Comparison of ENCODE assay signal across 15 cellular contexts in genomic region chr2:28764909-28765308, GRCh38. TPM values are rescaled to one million over a fixed set of nuclear protein-coding genes. Genes with fewer than 3 reads are reported as not detected.
DNase-seq lines count a peak whose midpoint lies in the region; ATAC-seq lines count a peak whose summit lies in the region.
"Had no signal": no experiment of that assay in that cellular context is flagged by ENCODE, and none has a peak within 500 bp of the region (broad histone marks: within the 10 kb centered on the region; RNA-seq: fewer than 3 reads in every experiment).

No MANE protein-coding gene starts in this region.

- peak overlapping the region; percentile 35 for H3K4me3 ChIP-seq in CD4-positive, CD25-positive, alpha-beta regulatory T cell (ENCODE audit: low read depth, low read length)
- H3K4me3 ChIP-seq in CD8-positive, alpha-beta memory T cell (ENCODE audit: low read length), result no peak overlapping the region
- H3K4me3 ChIP-seq: MG63 had no signal

- POLR2A ChIA-PET in CD8-positive, alpha-beta memory T cell (lab: Charles Lee), result no interaction called here
- POLR2A ChIA-PET in naive thymus-derived CD8-positive, alpha-beta T cell (lab: Charles Lee), result no interaction called here

- CTCF ChIA-PET in CD8-positive, alpha-beta memory T cell (lab: Charles Lee), result no interaction called here

- DNase-seq in CD4-positive, CD25-positive, alpha-beta regulatory T cell, result no peak
- no peak for DNase-seq in CD8-positive, alpha-beta memory T cell
- no peak for DNase-seq in activated naive CD8-positive, alpha-beta T cell treated with anti-CD3 and anti-CD28 coated beads for 36 hours
- no peak for DNase-seq in naive thymus-derived CD8-positive, alpha-beta T cell
- DNase-seq in SK-N-DZ (ENCODE audit: low spot score) (no peak), DMS53 treated with DMSO at 0.1 percent for 48 hours (lab: John Stamatoyannopoulos, UW; ENCODE audit: unreplicated experiment) (no peak)
- DNase-seq: ACHN, MG63, NCI-H1092 treated with DMSO at 0.1 percent for 48 hours, NCI-H1694 treated with DMSO at 0.1 percent for 48 hours, NCI-H69, Right ventricle myocardium superior had no signal

- peak overlapping the region; percentile 4 to 62 (median 21) for H3K4me3 Mint-ChIP-seq in CD4-positive, CD25-positive, alpha-beta regulatory T cell
- H3K4me3 Mint-ChIP-seq in CD8-positive, alpha-beta memory T cell, result peak overlapping the region in 4 of 7 donors; percentile 1 to 41 (median 13)
- H3K4me3 Mint-ChIP-seq in activated naive CD8-positive, alpha-beta T cell treated with anti-CD3 and anti-CD28 coated beads for 36 hours, result no peak overlapping the region
- H3K4me3 Mint-ChIP-seq in naive thymus-derived CD8-positive, alpha-beta T cell, result peak overlapping the region in 6 of 10 donors; percentile 3 to 68 (median 24)

- no peak overlapping the region for H3K27ac ChIP-seq in CD4-positive, CD25-positive, alpha-beta regulatory T cell (ENCODE audit: insufficient read depth, low read length, poor library complexity, severe bottlenecking)
- H3K27ac ChIP-seq in CD8-positive, alpha-beta memory T cell (ENCODE audit: low read depth, low read length), result no peak overlapping the region

- no peaks in the 10 kb centered on the region for H3K27me3 Mint-ChIP-seq in CD4-positive, CD25-positive, alpha-beta regulatory T cell
- no peaks in the 10 kb centered on the region for H3K27me3 Mint-ChIP-seq in CD8-positive, alpha-beta memory T cell
- no peaks in the 10 kb centered on the region for H3K27me3 Mint-ChIP-seq in activated naive CD8-positive, alpha-beta T cell treated with anti-CD3 and anti-CD28 coated beads for 36 hours
- H3K27me3 Mint-ChIP-seq in naive thymus-derived CD8-positive, alpha-beta T cell, result no peaks in the 10 kb centered on the region

- H3K9me3 ChIP-seq in CD4-positive, CD25-positive, alpha-beta regulatory T cell (ENCODE audit: control insufficient read depth in 2 of 2, low read length in 2 of 2), result no peaks in the 10 kb centered on the region
- H3K9me3 ChIP-seq in CD8-positive, alpha-beta memory T cell (ENCODE audit: low read length), result no peaks in the 10 kb centered on the region

- peaks cover 61 to 96% (median 82%) of the 10 kb centered on the region in 4 donors for H3K4me1 Mint-ChIP-seq in CD4-positive, CD25-positive, alpha-beta regulatory T cell
- H3K4me1 Mint-ChIP-seq in CD8-positive, alpha-beta memory T cell, result peaks cover 79 to 96% (median 90%) of the 10 kb centered on the region in 3 donors
- H3K4me1 Mint-ChIP-seq in activated naive CD8-positive, alpha-beta T cell treated with anti-CD3 and anti-CD28 coated beads for 36 hours, result peaks cover 70% of the 10 kb centered on the region
- peaks cover 40 to 94% (median 88%) of the 10 kb centered on the region in 4 donors for H3K4me1 Mint-ChIP-seq in naive thymus-derived CD8-positive, alpha-beta T cell

- H3K4me1 ChIP-seq in CD4-positive, CD25-positive, alpha-beta regulatory T cell (ENCODE audit: control insufficient read depth, insufficient read depth, low read length, poor library complexity, severe bottlenecking), result peaks cover 61% of the 10 kb centered on the region
- peaks cover 77% of the 10 kb centered on the region for H3K4me1 ChIP-seq in CD8-positive, alpha-beta memory T cell (ENCODE audit: insufficient read depth, low read length)

- no peaks in the 10 kb centered on the region for H3K27me3 ChIP-seq in CD4-positive, CD25-positive, alpha-beta regulatory T cell (ENCODE audit: control insufficient read depth, insufficient read depth, low read length)
- H3K27me3 ChIP-seq in CD8-positive, alpha-beta memory T cell (ENCODE audit: insufficient read depth, low read length, poor library complexity, severe bottlenecking), result no peaks in the 10 kb centered on the region
- H3K27me3 ChIP-seq: MG63 had no signal

- ATAC-seq in CD4-positive, CD25-positive, alpha-beta regulatory T cell (ENCODE audit: low read depth in 2 of 2), result no peak
- ATAC-seq in naive thymus-derived CD8-positive, alpha-beta T cell, result no peak
- no peak for ATAC-seq in HG03442 (IDR thresholded peaks at IDR 0.05; ENCODE audit: unreplicated experiment)
- ATAC-seq in GM21360 (IDR thresholded peaks at IDR 0.05; ENCODE audit: unreplicated experiment), result no peak
- ATAC-seq: HepG2 had no signal

- H3K27ac Mint-ChIP-seq in CD4-positive, CD25-positive, alpha-beta regulatory T cell, result peak overlapping the region in 1 of 3 donors; percentile 4
- H3K27ac Mint-ChIP-seq in CD8-positive, alpha-beta memory T cell, result peak overlapping the region in 4 of 8 donors; percentile 10 to 75 (median 44)
- H3K27ac Mint-ChIP-seq in activated naive CD8-positive, alpha-beta T cell treated with anti-CD3 and anti-CD28 coated beads for 36 hours, result peak overlapping the region; percentile 14
- H3K27ac Mint-ChIP-seq in naive thymus-derived CD8-positive, alpha-beta T cell, result peak overlapping the region in 3 of 10 donors; percentile 43 to 84 (median 45)

- no peaks in the 10 kb centered on the region for H3K36me3 Mint-ChIP-seq in CD4-positive, CD25-positive, alpha-beta regulatory T cell
- peaks cover 0 to 48% (median 3%) of the 10 kb centered on the region in 3 donors for H3K36me3 Mint-ChIP-seq in CD8-positive, alpha-beta memory T cell
- H3K36me3 Mint-ChIP-seq in activated naive CD8-positive, alpha-beta T cell treated with anti-CD3 and anti-CD28 coated beads for 36 hours, result peaks cover 39% of the 10 kb centered on the region
- H3K36me3 Mint-ChIP-seq in naive thymus-derived CD8-positive, alpha-beta T cell, result peaks cover 0 to 30% (median 0%) of the 10 kb centered on the region in 3 donors

- H3K9me3 Mint-ChIP-seq in CD4-positive, CD25-positive, alpha-beta regulatory T cell, result peaks cover 0 to 1% (median 0%) of the 10 kb centered on the region in 7 donors
- H3K9me3 Mint-ChIP-seq in CD8-positive, alpha-beta memory T cell, result no peaks in the 10 kb centered on the region
- H3K9me3 Mint-ChIP-seq in activated naive CD8-positive, alpha-beta T cell treated with anti-CD3 and anti-CD28 coated beads for 36 hours, result peaks cover 5% of the 10 kb centered on the region
- no peaks in the 10 kb centered on the region for H3K9me3 Mint-ChIP-seq in naive thymus-derived CD8-positive, alpha-beta T cell

- peaks cover 11% of the 10 kb centered on the region for H3K36me3 ChIP-seq in CD4-positive, CD25-positive, alpha-beta regulatory T cell (ENCODE audit: control insufficient read depth, insufficient read depth, low read length)
- H3K36me3 ChIP-seq in CD8-positive, alpha-beta memory T cell (ENCODE audit: insufficient read depth, low read length), result no peaks in the 10 kb centered on the region

RNA-seq across cellular contexts. Expression of gene PPP1CB, which starts 13.3 kb away (rescaled TPM):
- 303 TPM for total RNA-seq in CD4-positive, CD25-positive, alpha-beta regulatory T cell
- 100 to 1,000 TPM; 102 to 136 (median 117) TPM for polyA plus RNA-seq in CD4-positive, CD25-positive, alpha-beta regulatory T cell
- total RNA-seq in CD8-positive, alpha-beta memory T cell, result 100 to 1,000 TPM; 208 to 214 TPM
- polyA plus RNA-seq in CD8-positive, alpha-beta memory T cell, result 95.4 TPM
- 100 to 1,000 TPM; 229 to 232 TPM for total RNA-seq in activated naive CD8-positive, alpha-beta T cell treated with anti-CD3 and anti-CD28 coated beads for 36 hours
- total RNA-seq in naive thymus-derived CD8-positive, alpha-beta T cell, result 100 to 1,000 TPM; 165 to 166 TPM
- 10 to 100 TPM; 63.1 to 85.7 (median 82.1) TPM for polyA plus RNA-seq in naive thymus-derived CD8-positive, alpha-beta T cell
- 57.9 and 61.4 TPM in 2 replicates for polyA plus RNA-seq in SK-N-DZ (2014; cell fraction: cytosol; rRNA removed)
- polyA plus RNA-seq in SK-N-DZ (2014; cell fraction: nucleus; rRNA removed), result 30.6 and 33.5 TPM in 2 replicates

RNA-seq across cellular contexts. Expression of gene SPDYA, which starts 45.7 kb away (rescaled TPM):
- total RNA-seq in CD4-positive, CD25-positive, alpha-beta regulatory T cell, result 19.6 TPM
- polyA plus RNA-seq in CD4-positive, CD25-positive, alpha-beta regulatory T cell, result under 1 TPM; 0.09 to 0.25 (median 0.16) TPM
- under 1 TPM; 0.83 to 0.84 TPM for total RNA-seq in CD8-positive, alpha-beta memory T cell
- polyA plus RNA-seq in CD8-positive, alpha-beta memory T cell, result 0.61 TPM
- under 1 TPM; 0.40 to 0.85 TPM for total RNA-seq in activated naive CD8-positive, alpha-beta T cell treated with anti-CD3 and anti-CD28 coated beads for 36 hours
- 1 to 10 TPM; 1.1 to 2.1 TPM for total RNA-seq in naive thymus-derived CD8-positive, alpha-beta T cell
- not detected for polyA plus RNA-seq in naive thymus-derived CD8-positive, alpha-beta T cell
- polyA plus RNA-seq in SK-N-DZ (2014; cell fraction: cytosol; rRNA removed), result 0.08 TPM in 1 of 2 replicates, not detected in the other
- 0.08 and 1.3 TPM in 2 replicates for polyA plus RNA-seq in SK-N-DZ (2014; cell fraction: nucleus; rRNA removed)
